In genomic region chr6:3848380-3848779, GRCh38 we compare ENCODE assay signal across 8 cellular contexts. TPM values are rescaled to one million over a fixed set of nuclear protein-coding genes. Genes with fewer than 3 reads are reported as not detected.
DNase-seq lines count a peak whose midpoint lies in the region; ATAC-seq and TF ChIP-seq lines count a peak whose summit lies in the region.

No MANE protein-coding gene starts in this region.

- no peak overlapping the region for H3K27ac ChIP-seq in SK-N-MC

- H3K4me3 ChIP-seq in SK-N-MC (peak overlapping the region; percentile 73), fibroblast of pulmonary artery (replicated peaks; ENCODE audit: low read depth, low read length) (no peak overlapping the region)

- ATAC-seq in GM21528 (IDR thresholded peaks at IDR 0.05; ENCODE audit: low FRiP score, unreplicated experiment) (no peak), HG03378 (IDR thresholded peaks at IDR 0.05; ENCODE audit: unreplicated experiment) (no peak), GM19035 (IDR thresholded peaks at IDR 0.05; ENCODE audit: unreplicated experiment) (no peak)

- H3K36me3 ChIP-seq in SK-N-MC (ENCODE audit: insufficient read depth, low read length), result no peaks in the 10 kb centered on the region; the same call in 1 of the 2 replicates

- DNase-seq in GM03348 (ENCODE audit: low spot score) (peak; percentile 49), SK-N-MC (ENCODE audit: low read depth, low spot score) (no peak), fibroblast of pulmonary artery (ENCODE audit: low read depth) (peak; percentile 16), renal cortical epithelial cell (ENCODE audit: low read depth) (peak; percentile 39), posterior vena cava (ENCODE audit: low spot score) (no peak)

- no peak overlapping the region for H3K9ac ChIP-seq in SK-N-MC (ENCODE audit: insufficient read length)

- intact Hi-C loops in posterior vena cava (cut with DNase I), result no loop called here

- TF ChIP-seq CTCF in fibroblast of pulmonary artery (IDR thresholded peaks at IDR 0.05; ENCODE audit: low read length, missing control alignments), result no peak

- no peaks in the 10 kb centered on the region for H3K9me3 ChIP-seq in SK-N-MC (ENCODE audit: low read depth, low read length)

RNA-seq across cellular contexts. Expression of gene FAM50B, which starts 0.8 kb away (rescaled TPM):
- total RNA-seq in renal cortical epithelial cell (4.7 and 12.6 TPM in 2 replicates), posterior vena cava (1 to 10 TPM; 4.8 to 7.5 TPM)

Comparison
In these comparisons a context has a peak if more than half of its experiments do, and no peak if none do; other contexts are left out.
1. DNase-seq: peak in GM03348 (single experiment), fibroblast of pulmonary artery (single experiment) and renal cortical epithelial cell (single experiment); none in SK-N-MC (single experiment) and posterior vena cava (single experiment).